In the genomic region with DNA sequence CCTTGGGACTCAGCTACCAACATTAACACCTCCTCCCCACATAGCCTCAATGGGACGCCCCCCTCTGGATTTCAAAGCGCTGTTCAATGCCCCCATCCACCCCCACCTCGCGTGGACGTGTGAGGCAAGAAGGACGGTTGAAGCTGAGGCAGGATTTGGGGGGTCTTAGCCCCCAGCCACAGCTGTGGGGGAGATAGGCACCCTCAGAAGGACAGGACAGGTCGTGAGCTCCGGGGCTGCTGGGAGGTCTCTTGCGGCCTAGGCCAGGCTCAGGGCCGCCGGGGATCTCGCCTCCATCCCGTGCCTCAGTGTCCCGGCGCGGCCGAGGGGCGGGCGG, we compare ENCODE assay signal across 1 cellular context.
TF ChIP-seq lines count a peak whose summit lies in the region.

No MANE protein-coding gene starts in this region.

TF ChIP-seq in A549, 52 proteins besides CTCF, POLR2A, EP300 and RAD21 (continued from another document):
- TF ChIP-seq BCL3 (IDR thresholded peaks at IDR 0.05) = no peak
- TF ChIP-seq CHD4 (IDR thresholded peaks at IDR 0.05; ENCODE audit: borderline replicate concordance) = no peak
- TF ChIP-seq PHF8 (IDR thresholded peaks at IDR 0.05; ENCODE audit: borderline replicate concordance, low read depth) = no peak
- no peak for TF ChIP-seq ESRRA (IDR thresholded peaks at IDR 0.05; ENCODE audit: borderline replicate concordance, low read length)
- no peak for TF ChIP-seq RARB (CRISPR knock-in tag; IDR thresholded peaks at IDR 0.05)
- TF ChIP-seq MAZ (IDR thresholded peaks at IDR 0.05; ENCODE audit: borderline replicate concordance, low read depth, low read length) = no peak
TF ChIP-seq in A549: peak in this region for 0.
